In genomic region chr2:238101891-238102841, GRCh38 we compare ENCODE assay signal across 18 cellular contexts. TPM values are rescaled to one million over a fixed set of nuclear protein-coding genes. Genes with fewer than 3 reads are reported as not detected.
A peak's percentile ranks its signal among the peaks of the same experiment; 100 is the strongest.
DNase-seq lines count a peak whose midpoint lies in the region; ATAC-seq, FAIRE-seq and TF ChIP-seq lines count a peak whose summit lies in the region.
"Had no signal": no experiment of that assay in that cellular context is flagged by ENCODE, and none has a peak within 500 bp of the region (broad histone marks: within the 10 kb centered on the region; RNA-seq: fewer than 3 reads in every experiment).

No MANE protein-coding gene starts in this region.

- H3K4me1 ChIP-seq in RWPE2 (ENCODE audit: insufficient read depth, poor library complexity, severe bottlenecking): no peaks in the 10 kb centered on the region
- no peaks in the 10 kb centered on the region for H3K4me1 ChIP-seq in foreskin keratinocyte
- H3K4me1 ChIP-seq: left lung, vagina had no signal

- DNase-seq in D721Med (ENCODE audit: insufficient read length, low spot score) (peak; percentile 28), RWPE2 (ENCODE audit: low spot score) (peak; percentile 63), iPS-NIHi11 (ENCODE audit: low spot score) (peak; percentile 19), foreskin keratinocyte (no peak), SKM-1 treated with dmso at 0.1 percent for 144 hours (lab: John Stamatoyannopoulos, UW; ENCODE audit: unreplicated experiment) (no peak)
- no peak for DNase-seq in stimulated activated effector memory CD8-positive, alpha-beta T cell treated with anti-CD3 and anti-CD28 coated beads, Interleukin-12 subunit alpha, Interleukin-12 subunit beta, amount 100 ng/mL, for 72 hours (ENCODE audit: low spot score in 2 of 2)
- DNase-seq in NK-92 treated with Interleukin-12 subunit alpha and Interleukin-12 subunit beta, amount 100 ng/mL, for 24 hours (lab: John Stamatoyannopoulos, UW): no peak
- DNase-seq: anterior cingulate cortex; colonic mucosa; NCI-H2107; NCI-H748 treated with DMSO at 0.1 percent for 48 hours; stimulated activated CD4-positive, alpha-beta T cell treated with anti-CD3 and anti-CD28 coated beads, Interleukin-2, amount 100 ng/mL, for 48 hours had no signal

- peaks cover under 1% of the 10 kb centered on the region for H3K4me1 Mint-ChIP-seq in stimulated activated effector memory CD8-positive, alpha-beta T cell treated with anti-CD3 and anti-CD28 coated beads, Interleukin-12 subunit alpha, Interleukin-12 subunit beta, amount 100 ng/mL, for 72 hours

- no peak overlapping the region for H3K4me3 Mint-ChIP-seq in stimulated activated effector memory CD8-positive, alpha-beta T cell treated with anti-CD3 and anti-CD28 coated beads, Interleukin-12 subunit alpha, Interleukin-12 subunit beta, amount 100 ng/mL, for 72 hours
- H3K4me3 Mint-ChIP-seq: naive thymus-derived CD4-positive, alpha-beta T cell; T-cell had no signal

- H3K36me3 Mint-ChIP-seq in stimulated activated effector memory CD8-positive, alpha-beta T cell treated with anti-CD3 and anti-CD28 coated beads, Interleukin-12 subunit alpha, Interleukin-12 subunit beta, amount 100 ng/mL, for 72 hours: peaks cover 4% of the 10 kb centered on the region
- H3K36me3 Mint-ChIP-seq: T-cell had no signal

- H3K27ac Mint-ChIP-seq in stimulated activated effector memory CD8-positive, alpha-beta T cell treated with anti-CD3 and anti-CD28 coated beads, Interleukin-12 subunit alpha, Interleukin-12 subunit beta, amount 100 ng/mL, for 72 hours: peak overlapping the region; percentile 45
- H3K27ac Mint-ChIP-seq: naive thymus-derived CD4-positive, alpha-beta T cell; T-cell had no signal

- no peaks in the 10 kb centered on the region for H3K9me3 Mint-ChIP-seq in stimulated activated effector memory CD8-positive, alpha-beta T cell treated with anti-CD3 and anti-CD28 coated beads, Interleukin-12 subunit alpha, Interleukin-12 subunit beta, amount 100 ng/mL, for 72 hours
- H3K9me3 Mint-ChIP-seq: naive thymus-derived CD4-positive, alpha-beta T cell; T-cell had no signal

- ATAC-seq in RWPE2 (ENCODE audit: low read depth): no peak
- no peak for ATAC-seq in stimulated activated effector memory CD8-positive, alpha-beta T cell treated with anti-CD3 and anti-CD28 coated beads, Interleukin-12 subunit alpha, Interleukin-12 subunit beta, amount 100 ng/mL, for 72 hours
- no peak for ATAC-seq in foreskin keratinocyte
- ATAC-seq: left lung; naive thymus-derived CD4-positive, alpha-beta T cell; T-cell had no signal

- H3K4me3 ChIP-seq in RWPE2 (ENCODE audit: severe bottlenecking): no peak overlapping the region
- H3K4me3 ChIP-seq: colonic mucosa, left lung, right atrium auricular region, vagina had no signal

- no peaks in the 10 kb centered on the region for H3K36me3 ChIP-seq in RWPE2 (ENCODE audit: low read depth)
- H3K36me3 ChIP-seq: colonic mucosa, left lung, right atrium auricular region, vagina had no signal

- H3K27ac ChIP-seq in RWPE2 (ENCODE audit: poor library complexity, severe bottlenecking): no peak overlapping the region
- no peak overlapping the region for H3K27ac ChIP-seq in foreskin keratinocyte
- H3K27ac ChIP-seq: colonic mucosa, left lung, right atrium auricular region, vagina had no signal

- H3K27me3 ChIP-seq in RWPE2 (ENCODE audit: insufficient read depth, poor library complexity, severe bottlenecking) (no peaks in the 10 kb centered on the region), foreskin keratinocyte (no peaks in the 10 kb centered on the region)
- H3K27me3 ChIP-seq: colonic mucosa, right atrium auricular region, vagina had no signal

- no peak for FAIRE-seq in D721Med (lab: Jason Lieb, UNC)

- no peak for TF ChIP-seq CTCF in D721Med (IDR thresholded peaks at IDR 0.05; ENCODE audit: insufficient read depth, missing control alignments)
- TF ChIP-seq CTCF in RWPE2 (IDR thresholded peaks at IDR 0.05; ENCODE audit: poor library complexity, severe bottlenecking): no peak
- no peak for TF ChIP-seq CTCF in foreskin keratinocyte (conservative IDR thresholded peaks at IDR 0.05)

- no peaks in the 10 kb centered on the region for H3K9me3 ChIP-seq in RWPE2 (ENCODE audit: severe bottlenecking)
- H3K9me3 ChIP-seq: colonic mucosa, left lung, right atrium auricular region, vagina had no signal

RNA-seq across cellular contexts. Expression of gene ESPNL, which starts 2.0 kb away (rescaled TPM):
- total RNA-seq in foreskin keratinocyte: 0.25 and 0.92 TPM in 2 replicates
- 0.20 and 0.71 TPM in 2 replicates for polyA plus RNA-seq in foreskin keratinocyte
- total RNA-seq: H4 had no signal
- polyA plus RNA-seq: naive thymus-derived CD4-positive, alpha-beta T cell had no signal

RNA-seq across cellular contexts. Expression of gene KLHL30, which starts 36.3 kb away (rescaled TPM):
- not detected in 2 replicates for total RNA-seq in foreskin keratinocyte
- not detected in 2 replicates for polyA plus RNA-seq in foreskin keratinocyte
- total RNA-seq: H4; naive thymus-derived CD4-positive, alpha-beta T cell; T-cell had no signal
- polyA plus RNA-seq: naive thymus-derived CD4-positive, alpha-beta T cell had no signal

RNA-seq across cellular contexts. Expression of gene SCLY, which starts 41.4 kb away (rescaled TPM):
- 23.5 and 24.6 TPM in 2 replicates for total RNA-seq in foreskin keratinocyte
- polyA plus RNA-seq in foreskin keratinocyte: 21.6 and 27.8 TPM in 2 replicates

RNA-seq across cellular contexts. Expression of gene ERFE, which starts 56.6 kb away (rescaled TPM):
- 0.28 and 0.75 TPM in 2 replicates for total RNA-seq in foreskin keratinocyte
- 0.43 and 0.46 TPM in 2 replicates for polyA plus RNA-seq in foreskin keratinocyte
- total RNA-seq: T-cell, vagina had no signal
- polyA plus RNA-seq: naive thymus-derived CD4-positive, alpha-beta T cell had no signal

Comparison
In these comparisons a context has a peak if more than half of its experiments do, and no peak if none do; other contexts are left out.
1. DNase-seq: peak in D721Med (single experiment), RWPE2 (single experiment) and iPS-NIHi11 (single experiment); none in stimulated activated effector memory CD8-positive, alpha-beta T cell treated with anti-CD3 and anti-CD28 coated beads, Interleukin-12 subunit alpha, Interleukin-12 subunit beta, amount 100 ng/mL, for 72 hours (0 of 2), foreskin keratinocyte (0 of 2), SKM-1 treated with dmso at 0.1 percent for 144 hours (single experiment) and NK-92 treated with Interleukin-12 subunit alpha and Interleukin-12 subunit beta, amount 100 ng/mL, for 24 hours (single experiment).